In genomic region chr19:30132312-30133075, GRCh38 we compare ENCODE assay signal across 22 cellular contexts.
"Had no signal": no experiment of that assay in that cellular context is flagged by ENCODE, and none has a peak within 500 bp of the region (broad histone marks: within the 10 kb centered on the region; RNA-seq: fewer than 3 reads in every experiment).

No MANE protein-coding gene starts in this region.

- H2AFZ ChIP-seq: hepatocyte had no signal

- H3K4me3 ChIP-seq: adrenal gland, esophagus squamous epithelium, hepatocyte, lower lobe of right lung, tibial nerve, uterus had no signal

- H3K36me3 ChIP-seq: adrenal gland, esophagus squamous epithelium, lower lobe of right lung, tibial nerve, uterus had no signal

- H3K79me2 ChIP-seq: hepatocyte had no signal

- H3K4me1 ChIP-seq: adrenal gland, esophagus squamous epithelium, lower lobe of right lung, tibial nerve, uterus had no signal

- H3K27me3 ChIP-seq: adrenal gland, esophagus squamous epithelium, hepatocyte, tibial nerve, uterus had no signal

- ATAC-seq: activated CD8-positive, alpha-beta T cell treated with anti-CD3 and anti-CD28 coated beads, Interleukin-2, amount 10 ng/mL, durations not matched to agents 7 days and 5 days; activated naive CD4-positive, alpha-beta T cell treated with anti-CD3 and anti-CD28 coated beads, Interleukin-2, amount 50 U/mL, for 72 hours; activated T-cell treated with anti-CD3 and anti-CD28 coated beads, Interleukin-2, amount 50 U/mL, for 4 hours; left colon; lower lobe of right lung; natural killer cell; stimulated activated naive CD8-positive, alpha-beta T cell treated with anti-CD3 and anti-CD28 coated beads, Interleukin-15, Interleukin-2, amounts not matched to agents 100 U/mL and 50 U/mL, for 24 hours; T-cell had no signal

- H3K27ac ChIP-seq: adrenal gland, esophagus squamous epithelium, hepatocyte, lower lobe of right lung, tibial nerve, uterus had no signal

- DNase-seq: activated CD4-positive, alpha-beta T cell treated with anti-CD3 and anti-CD28 coated beads for 48 hours; activated CD4-positive, CD25-positive, alpha-beta regulatory T cell; activated CD8-positive, alpha-beta T cell treated with anti-CD3 and anti-CD28 coated beads, Interleukin-2, amount 10 ng/mL, durations not matched to agents 7 days and 5 days; activated gamma-delta T cell; activated T-cell treated with anti-CD3 and anti-CD28 coated beads, Interleukin-2, amount 50 U/mL, for 4 hours; adrenal gland; cerebellar nuclear complex; cortex of kidney; effector CD8-positive, alpha-beta T cell; esophagus squamous epithelium; islet precursor cell; left colon; lower lobe of right lung; natural killer cell; stimulated activated CD4-positive, alpha-beta T cell treated with anti-CD3 and anti-CD28 coated beads, Interleukin-2, amount 100 ng/mL, for 24 hours; stimulated activated naive CD8-positive, alpha-beta T cell treated with anti-CD3 and anti-CD28 coated beads, Interleukin-15, Interleukin-2, amounts not matched to agents 100 U/mL and 50 U/mL, for 24 hours; substantia nigra; T-cell; uterus had no signal

- H3K9me3 ChIP-seq: adrenal gland, esophagus squamous epithelium, lower lobe of right lung, tibial nerve, uterus had no signal

- H3K4me2 ChIP-seq: hepatocyte had no signal
